8 cellular contexts compared by ENCODE assay signal in the genomic region with DNA sequence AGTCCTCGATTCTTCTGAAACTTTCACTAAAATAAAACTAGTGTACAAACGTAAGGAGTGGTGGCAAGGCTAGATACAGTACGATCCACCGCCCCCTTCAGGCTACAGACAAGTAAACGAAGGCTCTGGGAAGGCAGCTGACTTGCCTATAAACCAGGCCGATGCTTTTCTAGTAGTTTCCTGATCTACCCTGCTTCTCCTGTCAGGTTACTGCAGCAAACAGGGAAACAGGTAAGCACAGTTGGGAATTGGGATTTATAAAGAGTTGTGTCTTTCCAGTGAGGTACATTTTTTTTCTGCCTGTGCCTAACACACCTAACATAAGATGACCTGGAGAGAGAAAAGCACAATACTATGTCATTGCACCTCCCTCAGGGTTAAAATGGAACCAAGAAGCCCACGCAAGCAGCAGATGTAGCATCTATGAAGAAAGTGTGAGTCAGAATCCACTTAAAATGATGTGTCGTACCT.
DNase-seq lines count a peak whose midpoint lies in the region; ATAC-seq and TF ChIP-seq lines count a peak whose summit lies in the region.

No MANE protein-coding gene starts in this region.

- H3K4me3 Mint-ChIP-seq in activated T-cell treated with anti-CD3 and anti-CD28 coated beads, Interleukin-2, amount 50 U/mL, for 4 hours: peak overlapping the region; percentile 62

- CTCF ChIA-PET in GM10248 (lab: Yijun Ruan, JAX): interaction anchor here (0.8 to 5.2 kb wide), 4 partner anchors 10 to 509 kb away, joined by 3 to 37 read pairs (median 6); no protein-coding TSS in a partner anchor

- peaks cover 61% of the 10 kb centered on the region for H3K4me1 Mint-ChIP-seq in activated T-cell treated with anti-CD3 and anti-CD28 coated beads, Interleukin-2, amount 50 U/mL, for 4 hours (ENCODE audit: low read depth)

- POLR2A ChIA-PET in GM10248 (lab: Yijun Ruan, JAX): no interaction called here

- peaks cover 11% of the 10 kb centered on the region for H3K27me3 ChIP-seq in foreskin keratinocyte

- DNase-seq in GM10248 (ENCODE audit: extremely low spot score) (no peak), foreskin keratinocyte (peak in 1 of 2 donors; percentile 17), C1 segment of cervical spinal cord (lab: John Stamatoyannopoulos, UW) (no peak)
- DNase-seq in activated T-cell treated with anti-CD3 and anti-CD28 coated beads, Interleukin-2, amount 50 U/mL, for 4 hours: peak; percentile 50
- peak; percentile 42 for DNase-seq in stimulated activated CD4-positive, alpha-beta T cell treated with anti-CD3 and anti-CD28 coated beads, Interleukin-4, amount 100 ng/mL, for 1 hour

- H3K4me1 ChIP-seq in foreskin keratinocyte: no peaks in the 10 kb centered on the region

- H3K9me3 Mint-ChIP-seq in activated T-cell treated with anti-CD3 and anti-CD28 coated beads, Interleukin-2, amount 50 U/mL, for 4 hours: peaks cover 12% of the 10 kb centered on the region

- no peak overlapping the region for H3K27ac ChIP-seq in foreskin keratinocyte

- peak; percentile 99 to 100 for ATAC-seq in activated T-cell treated with anti-CD3 and anti-CD28 coated beads, Interleukin-2, amount 50 U/mL, for 4 hours
- ATAC-seq in foreskin keratinocyte (peak; percentile 70), GM21619 (IDR thresholded peaks at IDR 0.05; ENCODE audit: unreplicated experiment) (no peak), GM21576 (IDR thresholded peaks at IDR 0.05; ENCODE audit: unreplicated experiment) (no peak)

- H3K36me3 Mint-ChIP-seq in activated T-cell treated with anti-CD3 and anti-CD28 coated beads, Interleukin-2, amount 50 U/mL, for 4 hours (ENCODE audit: insufficient read depth): peaks cover 6% of the 10 kb centered on the region

- H3K27me3 Mint-ChIP-seq in activated T-cell treated with anti-CD3 and anti-CD28 coated beads, Interleukin-2, amount 50 U/mL, for 4 hours (ENCODE audit: low read depth): no peaks in the 10 kb centered on the region

- peak; percentile 39 for TF ChIP-seq CTCF in GM10248 (IDR thresholded peaks at IDR 0.05; ENCODE audit: control extremely low read depth, extremely low read depth, low read depth, missing control alignments)
- TF ChIP-seq CTCF in LNCAP (IDR thresholded peaks at IDR 0.05): peak; percentile 44; the same call in 1 of the 2 replicates
- TF ChIP-seq CTCF in foreskin keratinocyte (conservative IDR thresholded peaks at IDR 0.05): peak; percentile 56

Comparison
In these comparisons a context has a peak if more than half of its experiments do, and no peak if none do; other contexts are left out.
1. DNase-seq: peak in activated T-cell treated with anti-CD3 and anti-CD28 coated beads, Interleukin-2, amount 50 U/mL, for 4 hours (single experiment) and stimulated activated CD4-positive, alpha-beta T cell treated with anti-CD3 and anti-CD28 coated beads, Interleukin-4, amount 100 ng/mL, for 1 hour (single experiment); none in GM10248 (single experiment) and C1 segment of cervical spinal cord (0 of 14).
2. ATAC-seq: peak in activated T-cell treated with anti-CD3 and anti-CD28 coated beads, Interleukin-2, amount 50 U/mL, for 4 hours (2 of 2) and foreskin keratinocyte (single experiment); none in GM21619 (single experiment) and GM21576 (single experiment).
3. Peak in every context shown above with its lines, with median percentiles within 50 percentile points of each other: CTCF ChIP-seq.